Comparison of ENCODE assay signal across 1 cellular context in genomic region chr19:18007939-18008673, GRCh38.
A peak's percentile ranks its signal among the peaks of the same experiment; 100 is the strongest.
TF ChIP-seq lines count a peak whose summit lies in the region.

ARRDC2 (plus strand) TSS chr19:18008170; CDS start chr19:18008311, 141 bp downstream.

TF ChIP-seq in H1, 55 proteins besides CTCF, POLR2A, EP300 and RAD21:
- peak; percentile 70 for TF ChIP-seq POLR2AphosphoS5 (IDR thresholded peaks at IDR 0.05; ENCODE audit: low read depth, low read length)
- TF ChIP-seq GABPA (IDR thresholded peaks at IDR 0.05; ENCODE audit: borderline replicate concordance, insufficient read depth, low read length) = peak; percentile 63; the same call in 1 of the 2 replicates
- TF ChIP-seq SP1 (IDR thresholded peaks at IDR 0.05; ENCODE audit: low read depth, low read length) = 0 out of 2 replicates have a peak, but pooled peaks have one; percentile 54
- TF ChIP-seq TAF7 (optimal IDR thresholded peaks at IDR 0.05; ENCODE audit: borderline replicate concordance, low read depth, low read length) = no peak
- no peak for TF ChIP-seq CHD2 (IDR thresholded peaks at IDR 0.05; ENCODE audit: low read length)
- TF ChIP-seq KDM1A (IDR thresholded peaks at IDR 0.05; ENCODE audit: borderline replicate concordance, low read length) = peak; percentile 92
- no peak for TF ChIP-seq RXRA (IDR thresholded peaks at IDR 0.05; ENCODE audit: insufficient read depth, low read depth, low read length)
- TF ChIP-seq MAX (IDR thresholded peaks at IDR 0.05) = peak; percentile 46; the same call in 1 of the 2 replicates
- peak; percentile 62 for TF ChIP-seq TAF1 (IDR thresholded peaks at IDR 0.05; ENCODE audit: low read depth, low read length)
- TF ChIP-seq CREB1 (IDR thresholded peaks at IDR 0.05) = peak; percentile 87
- no peak for TF ChIP-seq SIN3A (conservative IDR thresholded peaks at IDR 0.05 in 1 of 2, IDR thresholded peaks at IDR 0.05 in 1 of 2; ENCODE audit: low read depth in 1 of 2, low read length in 2 of 2)
- peak; percentile 78 for TF ChIP-seq TBP (IDR thresholded peaks at IDR 0.05; ENCODE audit: low read depth, low read length)
- peak; percentile 44 for TF ChIP-seq NRF1 (IDR thresholded peaks at IDR 0.05; ENCODE audit: low read depth, low read length)
- TF ChIP-seq MAFK (IDR thresholded peaks at IDR 0.05; ENCODE audit: low read depth, low read length) = no peak
TF ChIP-seq in H1: peak in this region for 9.
